ENCODE assay signal across 25 cellular contexts in genomic region chr5:171573021-171573420, GRCh38.
DNase-seq lines count a peak whose midpoint lies in the region; ATAC-seq, FAIRE-seq and TF ChIP-seq lines count a peak whose summit lies in the region.
"Had no signal": no experiment of that assay in that cellular context is flagged by ENCODE, and none has a peak within 500 bp of the region (broad histone marks: within the 10 kb centered on the region; RNA-seq: fewer than 3 reads in every experiment).

No MANE protein-coding gene starts in this region.

- H3K27me3 ChIP-seq in right cardiac atrium (ENCODE audit: control insufficient read depth, insufficient read depth) = no peaks in the 10 kb centered on the region
- no peaks in the 10 kb centered on the region for H3K27me3 ChIP-seq in bronchial epithelial cell (ENCODE audit: control insufficient read depth, insufficient read depth, low read length)
- H3K27me3 ChIP-seq in left ventricle myocardium inferior (ENCODE audit: low read depth) = no peaks in the 10 kb centered on the region
- no peaks in the 10 kb centered on the region for H3K27me3 ChIP-seq in osteoblast (ENCODE audit: insufficient read depth, low read length)
- H3K27me3 ChIP-seq: BE2C; BLaER1 treated with 17β-estradiol and CSF1 and Interleukin-3, amounts not matched to agents 10 nM and 100 nM had no signal

- intact Hi-C loops in Right ventricle myocardium superior (cut with DNase I) = no loop called here
- intact Hi-C loops in right cardiac atrium (cut with DNase I) = no loop called here
- intact Hi-C loops in left ventricle myocardium inferior (cut with micrococcal nuclease) = no loop called here

- FAIRE-seq in bronchial epithelial cell (lab: Jason Lieb, UNC) = peak; percentile 97
- FAIRE-seq: A549, D721Med, GM12878, GM19239, H1 had no signal

- 72% methylated on average over 2 of the region's 2 CpGs for WGBS in right cardiac atrium

- no peaks in the 10 kb centered on the region for H3K36me3 ChIP-seq in bronchial epithelial cell (ENCODE audit: control insufficient read depth, insufficient read depth, low read length)
- H3K36me3 ChIP-seq in left ventricle myocardium inferior = no peaks in the 10 kb centered on the region
- H3K36me3 ChIP-seq in osteoblast (ENCODE audit: insufficient read depth, low read length) = no peaks in the 10 kb centered on the region
- H3K36me3 ChIP-seq: BE2C; BLaER1 treated with 17β-estradiol and CSF1 and Interleukin-3, amounts not matched to agents 10 nM and 100 nM had no signal

- no peaks in the 10 kb centered on the region for H4K20me1 ChIP-seq in osteoblast (ENCODE audit: insufficient read depth, low read length)
- H4K20me1 ChIP-seq: BLaER1 treated with 17β-estradiol and CSF1 and Interleukin-3, amounts not matched to agents 10 nM and 100 nM had no signal

- ATAC-seq in Right ventricle myocardium superior (ENCODE audit: poor library complexity) = peak; percentile 88
- no peak for ATAC-seq in right cardiac atrium
- ATAC-seq: A549, GM12878 had no signal

- no peak overlapping the region for H3K4me2 ChIP-seq in osteoblast (ENCODE audit: insufficient read depth, low read length)
- H3K4me2 ChIP-seq: A549; BLaER1 treated with 17β-estradiol and CSF1 and Interleukin-3, amounts not matched to agents 10 nM and 100 nM had no signal

- DNase-seq in Right ventricle myocardium superior (no peak), right cardiac atrium (no peak), bronchial epithelial cell (ENCODE audit: low read depth) (no peak), left ventricle myocardium inferior (no peak), osteoblast (ENCODE audit: insufficient read length, low spot score, missing footprints) (peak; percentile 71), epidermal melanocyte (ENCODE audit: insufficient read length, low spot score) (no peak), NCI-H1105 treated with DMSO at 0.1 percent for 48 hours (lab: John Stamatoyannopoulos, UW) (no peak)
- DNase-seq: 8988T; ACHN; AML-193; BE2C; CD4-positive, alpha-beta T cell; CD8-positive, alpha-beta memory T cell; DMS 273 treated with DMSO at 0.1 percent for 48 hours; DMS79; EL; GDM1; GM23248; HCEC 1CT had no signal

- H3K4me3 ChIP-seq in right cardiac atrium (ENCODE audit: low read length) = no peak overlapping the region
- H3K4me3 ChIP-seq in bronchial epithelial cell (ENCODE audit: low read depth, low read length) = no peak overlapping the region
- H3K4me3 ChIP-seq in left ventricle myocardium inferior = no peak overlapping the region
- no peak overlapping the region for H3K4me3 ChIP-seq in osteoblast (ENCODE audit: insufficient read depth, low read length)
- H3K4me3 ChIP-seq: A549; BLaER1 treated with 17β-estradiol and CSF1 and Interleukin-3, amounts not matched to agents 10 nM and 100 nM; GM12878; GM23248 had no signal

- H3K79me2 ChIP-seq in osteoblast (ENCODE audit: insufficient read depth, low read length) = no peaks in the 10 kb centered on the region

- H3K27ac ChIP-seq in right cardiac atrium (ENCODE audit: low read length) = no peak overlapping the region
- peak overlapping the region; percentile 64 for H3K27ac ChIP-seq in left ventricle myocardium inferior (replicated peaks)
- H3K27ac ChIP-seq in osteoblast (ENCODE audit: low read depth, low read length) = no peak overlapping the region
- H3K27ac ChIP-seq: A549; BLaER1 treated with 17β-estradiol and CSF1 and Interleukin-3, amounts not matched to agents 10 nM and 100 nM; GM23248 had no signal

- no peaks in the 10 kb centered on the region for H3K9me3 ChIP-seq in right cardiac atrium (ENCODE audit: control insufficient read depth, low read length)
- peaks cover 36% of the 10 kb centered on the region for H3K9me3 ChIP-seq in left ventricle myocardium inferior (replicated peaks)
- H3K9me3 ChIP-seq in osteoblast (ENCODE audit: low read depth, low read length) = peaks cover 3% of the 10 kb centered on the region
- H3K9me3 ChIP-seq: BE2C had no signal

- H3K4me1 ChIP-seq in right cardiac atrium (ENCODE audit: control insufficient read depth, insufficient read depth, low read length) (no peaks in the 10 kb centered on the region), left ventricle myocardium inferior (peaks cover 27% of the 10 kb centered on the region), osteoblast (ENCODE audit: insufficient read depth, low read length) (no peaks in the 10 kb centered on the region)
- H3K4me1 ChIP-seq: A549, BE2C had no signal

- H2AFZ ChIP-seq in osteoblast (ENCODE audit: low read length) = no peak overlapping the region
- H2AFZ ChIP-seq: GM23248 had no signal

- TF ChIP-seq CTCF in bronchial epithelial cell (IDR thresholded peaks at IDR 0.05; ENCODE audit: insufficient read depth, low read length, severe bottlenecking) (no peak), left ventricle myocardium inferior (IDR thresholded peaks at IDR 0.05; ENCODE audit: borderline replicate concordance) (no peak), osteoblast (IDR thresholded peaks at IDR 0.05; ENCODE audit: extremely low read depth, low read depth, low read length) (no peak)
